In genomic region chr19:5954293-5954692, GRCh38 we compare ENCODE assay signal across 9 cellular contexts. TPM values are rescaled to one million over a fixed set of nuclear protein-coding genes. Genes with fewer than 3 reads are reported as not detected.
DNase-seq lines count a peak whose midpoint lies in the region; ATAC-seq and TF ChIP-seq lines count a peak whose summit lies in the region.
"Had no signal": no experiment of that assay in that cellular context is flagged by ENCODE, and none has a peak within 500 bp of the region (broad histone marks: within the 10 kb centered on the region; RNA-seq: fewer than 3 reads in every experiment).

No MANE protein-coding gene starts in this region.

- H3K4me1 Mint-ChIP-seq in endodermal cell (peaks cover 90% of the 10 kb centered on the region), osteocyte (ENCODE audit: unreplicated experiment) (peaks cover 69% of the 10 kb centered on the region)

- no peak for TF ChIP-seq CTCF in C4-2B (conservative IDR thresholded peaks at IDR 0.05)
- TF ChIP-seq CTCF in endodermal cell (conservative IDR thresholded peaks at IDR 0.05) = no peak
- no peak for TF ChIP-seq CTCF in osteocyte (IDR thresholded peaks at IDR 0.05)

- H3K4me3 Mint-ChIP-seq in endodermal cell = no peak overlapping the region
- peak overlapping the region; percentile 35 for H3K4me3 Mint-ChIP-seq in osteocyte (ENCODE audit: unreplicated experiment)

- peaks cover 17% of the 10 kb centered on the region for H3K36me3 ChIP-seq in endodermal cell (ENCODE audit: control insufficient read depth, insufficient read depth, low read length)

- DNase-seq in NCI-H2029 (lab: John Stamatoyannopoulos, UW) (peak; percentile 65), endodermal cell (no peak), osteocyte (ENCODE audit: extremely low spot score, unreplicated experiment) (no peak), NCI-H1930 (lab: John Stamatoyannopoulos, UW) (no peak), cortex of kidney (lab: John Stamatoyannopoulos, UW) (no peak), NCI-H69 (lab: John Stamatoyannopoulos, UW) (no peak)
- DNase-seq: H7 had no signal

- H3K36me3 Mint-ChIP-seq in endodermal cell (ENCODE audit: low read depth) (no peaks in the 10 kb centered on the region), osteocyte (ENCODE audit: unreplicated experiment) (peaks cover 7% of the 10 kb centered on the region)

- H3K27me3 Mint-ChIP-seq in endodermal cell (ENCODE audit: insufficient read depth) (no peaks in the 10 kb centered on the region), osteocyte (ENCODE audit: unreplicated experiment) (no peaks in the 10 kb centered on the region)

- no peaks in the 10 kb centered on the region for H3K9me3 Mint-ChIP-seq in endodermal cell
- H3K9me3 Mint-ChIP-seq in osteocyte (ENCODE audit: unreplicated experiment) = no peaks in the 10 kb centered on the region

- peaks cover 27% of the 10 kb centered on the region for H3K4me1 ChIP-seq in endodermal cell (ENCODE audit: control insufficient read depth, insufficient read depth, low read length)

- no peaks in the 10 kb centered on the region for H3K27me3 ChIP-seq in endodermal cell (ENCODE audit: control insufficient read depth, insufficient read depth, low read length, poor library complexity, severe bottlenecking)

- H3K9me3 ChIP-seq in endodermal cell (ENCODE audit: control insufficient read depth, low read length) = no peaks in the 10 kb centered on the region

- H3K27ac Mint-ChIP-seq in endodermal cell (peak overlapping the region; percentile 14), osteocyte (ENCODE audit: unreplicated experiment) (peak overlapping the region; percentile 87)

- WGBS in endodermal cell (ENCODE audit: insufficient coverage in 1 of 2, insufficient read length in 1 of 2), 2 experiments = 78 to 87% methylated on average over 6 of the region's 6 CpGs

- H3K27ac ChIP-seq in C4-2B = peak overlapping the region; percentile 43
- peak overlapping the region; percentile 64 for H3K27ac ChIP-seq in endodermal cell (ENCODE audit: low read depth, low read length)

- no peak overlapping the region for H3K9ac ChIP-seq in endodermal cell (ENCODE audit: extremely low read depth, low read length, poor library complexity, severe bottlenecking)

- ATAC-seq in HG02840 (IDR thresholded peaks at IDR 0.05; ENCODE audit: low FRiP score, unreplicated experiment) = no peak

- no peak overlapping the region for H3K4me3 ChIP-seq in endodermal cell (ENCODE audit: low read length)

RNA-seq across cellular contexts. Expression of gene RANBP3, which starts 23.6 kb away (rescaled TPM):
- total RNA-seq in endodermal cell = 10 to 100 TPM; 77.4 to 81.4 TPM
- 72.9 TPM for polyA plus RNA-seq in endodermal cell (2013, experiment 1 of 2)
- 60.6 TPM for polyA plus RNA-seq in endodermal cell (2013, experiment 2 of 2)
- total RNA-seq in osteocyte = 74.9 and 81.9 TPM in 2 replicates

RNA-seq across cellular contexts. Expression of gene CAPS, which starts 40.2 kb away (rescaled TPM):
- 1 to 10 TPM; 6.6 to 6.7 TPM for total RNA-seq in endodermal cell
- polyA plus RNA-seq in endodermal cell (2013, experiment 1 of 2) = 3.8 TPM
- polyA plus RNA-seq in endodermal cell (2013, experiment 2 of 2) = 3.8 TPM
- 14.4 and 15.6 TPM in 2 replicates for total RNA-seq in osteocyte

RNA-seq across cellular contexts. Expression of gene VMAC, which starts 49.6 kb away (rescaled TPM):
- total RNA-seq in endodermal cell = 1 to 10 TPM; 5.9 TPM
- 3.5 TPM for polyA plus RNA-seq in endodermal cell (2013, experiment 1 of 2)
- polyA plus RNA-seq in endodermal cell (2013, experiment 2 of 2) = 3.4 TPM
- 10.0 and 10.7 TPM in 2 replicates for total RNA-seq in osteocyte

RNA-seq across cellular contexts. Expression of gene NDUFA11, which starts 50.7 kb away (rescaled TPM):
- total RNA-seq in endodermal cell = 100 to 1,000 TPM; 242 to 269 TPM
- 216 TPM for polyA plus RNA-seq in endodermal cell (2013, experiment 1 of 2)
- polyA plus RNA-seq in endodermal cell (2013, experiment 2 of 2) = 206 TPM
- 253 and 259 TPM in 2 replicates for total RNA-seq in osteocyte
